Comparison of ENCODE assay signal across 23 cellular contexts in the genomic region with DNA sequence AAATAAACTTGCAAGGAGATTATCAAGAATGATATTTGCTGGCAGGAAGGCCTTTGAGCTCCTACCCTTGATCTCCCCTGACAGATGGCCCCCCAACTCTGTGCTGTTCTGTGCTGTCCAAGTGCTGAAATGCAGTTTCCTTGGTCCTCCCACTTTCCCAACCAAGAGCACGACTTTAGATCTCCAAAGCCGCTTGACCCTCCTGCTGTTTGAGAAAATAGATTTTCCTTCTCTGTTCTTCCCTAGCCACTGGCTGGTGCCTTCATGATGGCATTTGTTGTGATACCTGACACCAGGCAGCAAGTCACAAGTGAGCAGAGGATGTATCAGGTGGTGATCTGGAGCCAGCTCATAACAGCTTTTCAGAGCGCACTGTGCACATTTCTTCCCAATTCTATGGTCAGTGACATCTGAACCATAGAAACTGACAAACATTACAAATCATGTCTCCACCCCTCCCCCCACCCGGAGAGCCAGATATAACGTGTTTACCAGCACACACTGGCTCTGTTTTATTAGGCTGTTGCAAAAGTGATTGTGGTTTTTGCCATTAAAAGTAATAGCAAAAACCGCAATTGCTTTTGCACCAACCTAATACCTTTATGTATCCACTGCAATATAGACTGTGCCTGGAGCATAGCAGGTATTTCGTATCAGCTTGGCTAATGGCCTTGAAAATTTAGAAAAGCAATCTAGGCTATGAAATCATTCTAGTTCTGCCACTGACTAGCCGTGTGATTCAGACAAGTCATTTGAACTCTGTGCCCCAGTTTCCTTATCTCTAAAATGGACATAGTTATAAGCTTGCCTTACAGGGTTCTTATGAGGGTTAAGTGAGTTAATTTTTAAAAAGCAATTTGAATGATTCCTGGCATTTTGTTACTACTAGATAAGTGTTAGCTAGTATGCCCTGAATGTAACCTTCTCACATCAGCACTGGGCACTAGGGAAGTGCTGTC.
A peak's percentile ranks its signal among the peaks of the same experiment; 100 is the strongest.
DNase-seq lines count a peak whose midpoint lies in the region; ATAC-seq, FAIRE-seq and TF ChIP-seq lines count a peak whose summit lies in the region.
"Had no signal": no experiment of that assay in that cellular context is flagged by ENCODE, and none has a peak within 500 bp of the region (broad histone marks: within the 10 kb centered on the region; RNA-seq: fewer than 3 reads in every experiment).

No MANE protein-coding gene starts in this region.

- H3K79me2 ChIP-seq in H9 (ENCODE audit: insufficient read depth, low read length) (no peaks in the 10 kb centered on the region), PC-3 (ENCODE audit: low read length) (no peaks in the 10 kb centered on the region), mesendoderm (ENCODE audit: control insufficient read depth, insufficient read depth, low read length) (no peaks in the 10 kb centered on the region)

- H3K27me3 Mint-ChIP-seq in H9 (ENCODE audit: low read depth), result no peaks in the 10 kb centered on the region

- H2BK20ac ChIP-seq in H9 (ENCODE audit: low read depth, low read length, poor library complexity, severe bottlenecking), result no peak overlapping the region

- H2BK15ac ChIP-seq in H9 (ENCODE audit: low read depth, low read length), result no peak overlapping the region
- H2BK15ac ChIP-seq in mesendoderm (replicated peaks; ENCODE audit: low read depth), result no peak overlapping the region

- no peak overlapping the region for H3K14ac ChIP-seq in H9 (ENCODE audit: insufficient read depth, low read length)

- no peak overlapping the region for H2BK5ac ChIP-seq in H9 (ENCODE audit: insufficient read length, low read length)
- H2BK5ac ChIP-seq in mesendoderm (ENCODE audit: low read length), result no peak overlapping the region

- H3K36me3 Mint-ChIP-seq in H9 (ENCODE audit: insufficient read depth in 1 of 3, low read depth in 3 of 3), result no peaks in the 10 kb centered on the region
- H3K36me3 Mint-ChIP-seq: activated naive CD8-positive, alpha-beta T cell treated with anti-CD3 and anti-CD28 coated beads, Interleukin-2, amount 10 ng/mL, durations not matched to agents 7 days and 5 days had no signal

- no peak overlapping the region for H3K27ac ChIP-seq in H9 (ENCODE audit: insufficient read length, low read depth, low read length)
- H3K27ac ChIP-seq in PC-3 (ENCODE audit: low read length), result no peak overlapping the region
- H3K27ac ChIP-seq in mesendoderm (ENCODE audit: low read depth, low read length), result no peak overlapping the region
- H3K27ac ChIP-seq in small intestine (ENCODE audit: low read depth in 1 of 2, low read length in 1 of 2), result no peak overlapping the region
- H3K27ac ChIP-seq: breast epithelium, epithelial cell of prostate, neutrophil, testis had no signal

- H2BK120ac ChIP-seq in H9 (ENCODE audit: low read depth, low read length, poor library complexity, severe bottlenecking), result no peak overlapping the region
- H2BK120ac ChIP-seq in mesendoderm (ENCODE audit: low read depth, low read length), result no peak overlapping the region

- H3K4ac ChIP-seq in H9 (ENCODE audit: low read depth, low read length) (no peak overlapping the region), mesendoderm (ENCODE audit: low read depth, low read length) (no peak overlapping the region)

- H3T11ph ChIP-seq in H9 (ENCODE audit: low read length), result no peak overlapping the region

- H3K23ac ChIP-seq in H9 (ENCODE audit: insufficient read length, low read depth, low read length), result no peak overlapping the region
- no peak overlapping the region for H3K23ac ChIP-seq in mesendoderm (ENCODE audit: low read length)

- no peaks in the 10 kb centered on the region for H3K36me3 ChIP-seq in PC-3 (ENCODE audit: low read depth, low read length)
- no peaks in the 10 kb centered on the region for H3K36me3 ChIP-seq in mesendoderm (ENCODE audit: control insufficient read depth, insufficient read depth, low read length)
- H3K36me3 ChIP-seq in small intestine (ENCODE audit: control insufficient read depth in 2 of 2, insufficient read depth in 2 of 2, low read length in 2 of 2), result no peaks in the 10 kb centered on the region
- H3K36me3 ChIP-seq: breast epithelium, MG63, neutrophil had no signal

- BruUV-seq in PC-3 (replicated peaks; lab: Mats Ljungman, UMichigan), result no TSS peak

- H3K56ac ChIP-seq in H9 (ENCODE audit: insufficient read length, low read depth, low read length) (no peak overlapping the region), mesendoderm (ENCODE audit: low read length) (no peak overlapping the region)

- no peak overlapping the region for H4K5ac ChIP-seq in H9 (ENCODE audit: insufficient read length, low read depth, low read length)
- H4K5ac ChIP-seq in mesendoderm (ENCODE audit: low read length), result no peak overlapping the region

- no peak overlapping the region for H2AK5ac ChIP-seq in H9 (ENCODE audit: insufficient read length, low read length)
- no peak overlapping the region for H2AK5ac ChIP-seq in mesendoderm (ENCODE audit: low read length)

- H3K27me3 ChIP-seq in H9 (ENCODE audit: insufficient read depth, low read length), result no peaks in the 10 kb centered on the region
- H3K27me3 ChIP-seq in PC-3 (ENCODE audit: low read length), result peaks cover 32% of the 10 kb centered on the region
- no peaks in the 10 kb centered on the region for H3K27me3 ChIP-seq in mesendoderm (ENCODE audit: insufficient read depth, low read length, poor library complexity)
- H3K27me3 ChIP-seq in small intestine (ENCODE audit: control insufficient read depth in 2 of 2, insufficient read depth in 2 of 2, low read length in 2 of 2), result no peaks in the 10 kb centered on the region
- H3K27me3 ChIP-seq: breast epithelium, MG63, neutrophil, testis had no signal

- ATAC-seq in PC-3, result no peak
- ATAC-seq in HG02981 (IDR thresholded peaks at IDR 0.05; ENCODE audit: unreplicated experiment), result no peak
- ATAC-seq: HepG2, left lobe of liver had no signal

- H3K4me2 ChIP-seq in H9 (ENCODE audit: insufficient read depth, insufficient read length, low read length) (no peak overlapping the region), PC-3 (ENCODE audit: low read length) (no peak overlapping the region), mesendoderm (ENCODE audit: low read length) (no peak overlapping the region)

- POLR2A ChIA-PET in PC-3 (lab: Charles Lee; ENCODE audit: unreplicated experiment), result no interaction called here

- H3K4me3 ChIP-seq in PC-3 (ENCODE audit: low read length) (no peak overlapping the region), mesendoderm (ENCODE audit: low read length) (no peak overlapping the region), small intestine (ENCODE audit: low read depth in 1 of 2, low read length in 2 of 2) (no peak overlapping the region)
- H3K4me3 ChIP-seq: breast epithelium, MG63, testis had no signal

- no peak for FAIRE-seq in small intestine (lab: Jason Lieb, UNC)
- FAIRE-seq: GM12892, HepG2 had no signal

- intact Hi-C loops in PC-3 (cut with micrococcal nuclease) (no loop called here), posterior cingulate gyrus (cut with DNase I) (no loop called here)

- H3K9me3 ChIP-seq in H9 (ENCODE audit: control insufficient read depth, low read depth, low read length) (no peaks in the 10 kb centered on the region), PC-3 (ENCODE audit: low read length) (no peaks in the 10 kb centered on the region), small intestine (ENCODE audit: control insufficient read depth, low read depth) (no peaks in the 10 kb centered on the region)
- H3K9me3 ChIP-seq: breast epithelium, Caco-2, MG63, neutrophil, testis had no signal

- DNase-seq in H9 (peak; percentile 39), NCI-H2029 treated with DMSO at 0.1 percent for 48 hours (lab: John Stamatoyannopoulos, UW) (peak; percentile 12), PC-3 (peak; percentile 11), mesendoderm (peak; percentile 42), small intestine (no peak), posterior cingulate gyrus (no peak)
- DNase-seq: activated naive CD8-positive, alpha-beta T cell treated with anti-CD3 and anti-CD28 coated beads, Interleukin-2, amount 10 ng/mL, durations not matched to agents 7 days and 5 days; Caco-2; dermis blood vessel endothelial cell; foreskin melanocyte; MG63; NCI-H1694 treated with DMSO at 0.1 percent for 48 hours; SHP77; testis had no signal

- peaks cover 0 to 2% of the 10 kb centered on the region in 2 experiments; a peak in 2 of 5 replicates for H3K9me3 Mint-ChIP-seq in H9
- H3K9me3 Mint-ChIP-seq: activated T-helper 1 cell treated with anti-CD3 and anti-CD28 coated beads, Interleukin-12 subunit alpha, Interleukin-12 subunit beta, Interleukin-2, Interleukin-4 antibody, amounts not matched to agents 30 ng/mL and 10 ng/mL and 1 ng/mL, durations not matched to agents 14 hours and 24 hours and 36 hours; T-helper 1 cell treated with Interleukin-12 subunit alpha and Interleukin-12 subunit beta and Interleukin-4 antibody, amounts not matched to agents 30 μg/mL and 1 μg/mL, for 36 hours had no signal

- H3K79me1 ChIP-seq in H9 (ENCODE audit: insufficient read depth, low read depth, low read length, poor library complexity, severe bottlenecking) (no peaks in the 10 kb centered on the region), mesendoderm (ENCODE audit: low read length) (no peaks in the 10 kb centered on the region)

- H3K4me1 ChIP-seq in H9 (ENCODE audit: insufficient read depth, low read length) (no peaks in the 10 kb centered on the region), PC-3 (ENCODE audit: insufficient read depth, low read length) (no peaks in the 10 kb centered on the region), mesendoderm (ENCODE audit: control insufficient read depth, low read depth, low read length) (no peaks in the 10 kb centered on the region), small intestine (ENCODE audit: control insufficient read depth in 2 of 2, insufficient read depth in 1 of 2, low read depth in 1 of 2, low read length in 1 of 2) (no peaks in the 10 kb centered on the region)
- H3K4me1 ChIP-seq: breast epithelium, Caco-2, testis had no signal

- H3K27ac Mint-ChIP-seq in H9, result no peak overlapping the region
- H3K27ac Mint-ChIP-seq: activated naive CD8-positive, alpha-beta T cell treated with anti-CD3 and anti-CD28 coated beads, Interleukin-2, amount 10 ng/mL, durations not matched to agents 7 days and 5 days; activated T-helper 1 cell treated with anti-CD3 and anti-CD28 coated beads, Interleukin-12 subunit alpha, Interleukin-12 subunit beta, Interleukin-2, Interleukin-4 antibody, amounts not matched to agents 30 ng/mL and 10 ng/mL and 1 ng/mL, durations not matched to agents 14 hours and 24 hours and 36 hours; T-helper 1 cell treated with Interleukin-12 subunit alpha and Interleukin-12 subunit beta and Interleukin-4 antibody, amounts not matched to agents 30 μg/mL and 1 μg/mL, for 36 hours had no signal

- WGBS in H9 (ENCODE audit: extremely low coverage, insufficient read length, low lambda C conversion rate), result no CpG with 5 or more reads among the region's 8 CpGs
- WGBS in mesendoderm (ENCODE audit: extremely low coverage, insufficient coverage, low lambda C conversion rate), result no CpG with 5 or more reads among the region's 8 CpGs
- WGBS in small intestine, 3 donors, result 15 to 48% (median 34%) methylated on average over 8 of the region's 8 CpGs

- no peak overlapping the region for H3K9ac ChIP-seq in H9 (ENCODE audit: extremely low read depth, insufficient read length, low read length)
- no peak overlapping the region for H3K9ac ChIP-seq in PC-3 (ENCODE audit: low read length)
- H3K9ac ChIP-seq in mesendoderm (ENCODE audit: low read length), result no peak overlapping the region

- H3K4me1 Mint-ChIP-seq in H9, result peaks cover 8 to 12% of the 10 kb centered on the region in 2 experiments
- H3K4me1 Mint-ChIP-seq: activated naive CD8-positive, alpha-beta T cell treated with anti-CD3 and anti-CD28 coated beads, Interleukin-2, amount 10 ng/mL, durations not matched to agents 7 days and 5 days had no signal

- H3K4me3 Mint-ChIP-seq in H9, result no peak overlapping the region
- H3K4me3 Mint-ChIP-seq: activated naive CD8-positive, alpha-beta T cell treated with anti-CD3 and anti-CD28 coated beads, Interleukin-2, amount 10 ng/mL, durations not matched to agents 7 days and 5 days; activated T-helper 1 cell treated with anti-CD3 and anti-CD28 coated beads, Interleukin-12 subunit alpha, Interleukin-12 subunit beta, Interleukin-2, Interleukin-4 antibody, amounts not matched to agents 30 ng/mL and 10 ng/mL and 1 ng/mL, durations not matched to agents 14 hours and 24 hours and 36 hours; T-helper 1 cell treated with Interleukin-12 subunit alpha and Interleukin-12 subunit beta and Interleukin-4 antibody, amounts not matched to agents 30 μg/mL and 1 μg/mL, for 36 hours had no signal

- H2AFZ ChIP-seq in H9 (ENCODE audit: low read length) (no peak overlapping the region), PC-3 (ENCODE audit: low read length) (no peak overlapping the region)

- H4K8ac ChIP-seq in H9 (replicated peaks; ENCODE audit: insufficient read length, low read depth, low read length) (no peak overlapping the region), mesendoderm (ENCODE audit: low read depth, low read length) (no peak overlapping the region)

- H2BK12ac ChIP-seq in H9 (ENCODE audit: insufficient read length, low read depth, low read length), result no peak overlapping the region

- CTCF ChIA-PET in PC-3 (lab: Charles Lee), result no interaction called here

- no peaks in the 10 kb centered on the region for H3K23me2 ChIP-seq in H9 (ENCODE audit: insufficient read length, low read depth, low read length, poor library complexity, severe bottlenecking)

- no peaks in the 10 kb centered on the region for H3K9me2 ChIP-seq in PC-3 (replicated peaks; ENCODE audit: low read length)

- H3F3A ChIP-seq in PC-3 (ENCODE audit: low read length, unreplicated experiment), result no peaks in the 10 kb centered on the region

- TF ChIP-seq CTCF in H9 (conservative IDR thresholded peaks at IDR 0.05) (no peak), PC-3 (conservative IDR thresholded peaks at IDR 0.05; ENCODE audit: low read depth, low read length) (no peak)

- H4K20me1 ChIP-seq in H9 (ENCODE audit: control insufficient read depth, insufficient read depth, insufficient read length) (no peaks in the 10 kb centered on the region), PC-3 (ENCODE audit: low read length) (no peaks in the 10 kb centered on the region)

- no peak overlapping the region for H3K18ac ChIP-seq in H9 (ENCODE audit: insufficient read length, low read depth, low read length)
- no peak overlapping the region for H3K18ac ChIP-seq in mesendoderm (ENCODE audit: low read length)

- no peak overlapping the region for H4K91ac ChIP-seq in H9 (ENCODE audit: insufficient read length, low read depth, low read length)

Comparison
In these comparisons a context has a peak if more than half of its experiments do, and no peak if none do; other contexts are left out.
1. DNase-seq: peak in H9 (single experiment), NCI-H2029 treated with DMSO at 0.1 percent for 48 hours (single experiment), PC-3 (single experiment) and mesendoderm (single experiment); none in small intestine (single experiment) and posterior cingulate gyrus (0 of 10).